In the genomic region with DNA sequence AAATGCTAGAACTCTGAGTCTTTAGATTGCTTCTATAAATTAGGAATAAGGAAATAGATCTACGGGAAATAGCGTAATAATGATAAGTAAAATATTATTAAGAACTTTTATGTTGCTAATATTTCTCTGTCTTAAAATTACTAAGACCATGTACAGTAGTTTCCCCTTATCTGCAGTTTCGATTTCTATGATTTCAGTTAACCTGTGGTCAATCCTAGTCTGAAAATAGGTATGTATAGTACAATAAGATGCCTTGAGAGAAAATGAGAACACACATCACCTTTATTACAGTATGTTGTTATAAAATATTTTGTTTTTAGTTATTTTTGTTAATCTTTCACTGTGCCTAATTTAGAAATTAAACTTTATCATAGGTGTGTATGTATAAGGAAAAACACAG, we compare ENCODE assay signal across 20 cellular contexts.
DNase-seq lines count a peak whose midpoint lies in the region; ATAC-seq and TF ChIP-seq lines count a peak whose summit lies in the region.
"Had no signal": no experiment of that assay in that cellular context is flagged by ENCODE, and none has a peak within 500 bp of the region (broad histone marks: within the 10 kb centered on the region; RNA-seq: fewer than 3 reads in every experiment).

No MANE protein-coding gene starts in this region.

- intact Hi-C loops in PC-3 (cut with micrococcal nuclease) = no loop called here

- no peaks in the 10 kb centered on the region for H3K36me3 ChIP-seq in MM.1S (replicated peaks; ENCODE audit: insufficient read depth, low read length)
- H3K36me3 ChIP-seq in PC-3 (ENCODE audit: low read depth, low read length) = no peaks in the 10 kb centered on the region
- H3K36me3 ChIP-seq: SJSA1 had no signal

- H3K27me3 ChIP-seq in MM.1S (replicated peaks; ENCODE audit: insufficient read depth, low read length) (no peaks in the 10 kb centered on the region), PC-3 (ENCODE audit: low read length) (no peaks in the 10 kb centered on the region)
- H3K27me3 ChIP-seq: SJSA1 had no signal

- DNase-seq in MM.1S = peak; percentile 58
- DNase-seq in cortex of kidney (lab: John Stamatoyannopoulos, UW) = no peak
- no peak for DNase-seq in chondrocyte (ENCODE audit: low spot score)
- no peak for DNase-seq in PC-3
- DNase-seq: Caco-2, GOT3, Karpas-422, NCI-H1930, NCI-H510A treated with DMSO at 0.1 percent for 48 hours, SW 1271 had no signal

- H2AFZ ChIP-seq in MM.1S (ENCODE audit: low read length) = no peak overlapping the region
- H2AFZ ChIP-seq in PC-3 (ENCODE audit: low read length) = no peak overlapping the region

- POLR2A ChIA-PET in PC-3 (lab: Charles Lee; ENCODE audit: unreplicated experiment) = no interaction called here

- H3K79me2 ChIP-seq in MM.1S (ENCODE audit: low read length) (no peaks in the 10 kb centered on the region), PC-3 (ENCODE audit: low read length) (no peaks in the 10 kb centered on the region)

- no TSS peak for BruUV-seq in PC-3 (replicated peaks; lab: Mats Ljungman, UMichigan)

- no peak overlapping the region for H3K27ac ChIP-seq in MM.1S (ENCODE audit: low read length)
- H3K27ac ChIP-seq in PC-3 (ENCODE audit: low read length) = no peak overlapping the region
- H3K27ac ChIP-seq: A549, RWPE1, SJSA1 had no signal

- ATAC-seq in GM18868 (IDR thresholded peaks at IDR 0.05; ENCODE audit: unreplicated experiment) = peak; percentile 63
- peak; percentile 88 for ATAC-seq in GM21717 (IDR thresholded peaks at IDR 0.05; ENCODE audit: unreplicated experiment)
- peak; percentile 56 for ATAC-seq in HG02885 (IDR thresholded peaks at IDR 0.05; ENCODE audit: poor library complexity, unreplicated experiment)
- no peak for ATAC-seq in esophagus mucosa
- ATAC-seq in PC-3 = no peak
- ATAC-seq: A549, HepG2 had no signal

- H3K36me3 Mint-ChIP-seq in chondrocyte (ENCODE audit: low read depth) = no peaks in the 10 kb centered on the region
- H3K36me3 Mint-ChIP-seq: CD14-positive monocyte had no signal

- H3K4me1 Mint-ChIP-seq in chondrocyte (ENCODE audit: low read depth) = no peaks in the 10 kb centered on the region
- H3K4me1 Mint-ChIP-seq: CD14-positive monocyte had no signal

- TF ChIP-seq CTCF in MM.1S (IDR thresholded peaks at IDR 0.05; ENCODE audit: low read length) (no peak), chondrocyte (IDR thresholded peaks at IDR 0.05) (no peak), PC-3 (conservative IDR thresholded peaks at IDR 0.05; ENCODE audit: low read depth, low read length) (no peak)

- peaks cover 2% of the 10 kb centered on the region for H3K9me3 Mint-ChIP-seq in chondrocyte (ENCODE audit: low read depth)
- H3K9me3 Mint-ChIP-seq: T-helper 2 cell treated with Interferon-gamma antibody and Interleukin-4, amounts not matched to agents 5 μg/mL and 100 μg/mL, for 36 hours had no signal

- H3K4me3 ChIP-seq in MM.1S (ENCODE audit: low read length) = no peak overlapping the region
- no peak overlapping the region for H3K4me3 ChIP-seq in PC-3 (ENCODE audit: low read length)
- H3K4me3 ChIP-seq: A549, SJSA1 had no signal

- CTCF ChIA-PET in PC-3 (lab: Charles Lee) = no interaction called here

- H3K9ac ChIP-seq in MM.1S (ENCODE audit: low read length) (no peak overlapping the region), PC-3 (ENCODE audit: low read length) (no peak overlapping the region)

- H3K9me2 ChIP-seq in MM.1S (replicated peaks; ENCODE audit: insufficient read depth, low read length) = no peaks in the 10 kb centered on the region
- H3K9me2 ChIP-seq in PC-3 (replicated peaks; ENCODE audit: low read length) = no peaks in the 10 kb centered on the region

- H3K27ac Mint-ChIP-seq in chondrocyte (ENCODE audit: unreplicated experiment) = no peak overlapping the region
- H3K27ac Mint-ChIP-seq: CD14-positive monocyte; T-helper 2 cell treated with Interferon-gamma antibody and Interleukin-4, amounts not matched to agents 5 μg/mL and 100 μg/mL, for 36 hours had no signal

- H3K27me3 Mint-ChIP-seq in chondrocyte (ENCODE audit: low read depth) = peaks cover 2% of the 10 kb centered on the region

- H3K9me3 ChIP-seq in MM.1S (replicated peaks; ENCODE audit: insufficient read depth, low read length) (no peaks in the 10 kb centered on the region), PC-3 (ENCODE audit: low read length) (no peaks in the 10 kb centered on the region)
- H3K9me3 ChIP-seq: A549, Caco-2, SJSA1 had no signal

- no peaks in the 10 kb centered on the region for H3F3A ChIP-seq in MM.1S (ENCODE audit: insufficient read depth, low read length)
- no peaks in the 10 kb centered on the region for H3F3A ChIP-seq in PC-3 (ENCODE audit: low read length, unreplicated experiment)

- H3K4me1 ChIP-seq in MM.1S (ENCODE audit: low read length) (peaks cover 14% of the 10 kb centered on the region), PC-3 (ENCODE audit: insufficient read depth, low read length) (peaks cover 14% of the 10 kb centered on the region)
- H3K4me1 ChIP-seq: A549, SJSA1 had no signal

- no peak overlapping the region for H3K4me3 Mint-ChIP-seq in chondrocyte (ENCODE audit: unreplicated experiment)
- H3K4me3 Mint-ChIP-seq: CD14-positive monocyte; T-helper 2 cell treated with Interferon-gamma antibody and Interleukin-4, amounts not matched to agents 5 μg/mL and 100 μg/mL, for 36 hours had no signal

- H3K4me2 ChIP-seq in MM.1S (ENCODE audit: low read depth, low read length) (no peak overlapping the region), PC-3 (ENCODE audit: low read length) (no peak overlapping the region)
- H3K4me2 ChIP-seq: A549 had no signal

- H4K20me1 ChIP-seq in MM.1S (ENCODE audit: insufficient read depth, low read length) = no peaks in the 10 kb centered on the region
- H4K20me1 ChIP-seq in PC-3 (ENCODE audit: low read length) = no peaks in the 10 kb centered on the region

Comparison
In these comparisons a context has a peak if more than half of its experiments do, and no peak if none do; other contexts are left out.
1. ATAC-seq: peak in GM18868 (single experiment), GM21717 (single experiment) and HG02885 (single experiment); none in esophagus mucosa (single experiment) and PC-3 (single experiment).